14 cellular contexts compared by ENCODE assay signal in the genomic region with DNA sequence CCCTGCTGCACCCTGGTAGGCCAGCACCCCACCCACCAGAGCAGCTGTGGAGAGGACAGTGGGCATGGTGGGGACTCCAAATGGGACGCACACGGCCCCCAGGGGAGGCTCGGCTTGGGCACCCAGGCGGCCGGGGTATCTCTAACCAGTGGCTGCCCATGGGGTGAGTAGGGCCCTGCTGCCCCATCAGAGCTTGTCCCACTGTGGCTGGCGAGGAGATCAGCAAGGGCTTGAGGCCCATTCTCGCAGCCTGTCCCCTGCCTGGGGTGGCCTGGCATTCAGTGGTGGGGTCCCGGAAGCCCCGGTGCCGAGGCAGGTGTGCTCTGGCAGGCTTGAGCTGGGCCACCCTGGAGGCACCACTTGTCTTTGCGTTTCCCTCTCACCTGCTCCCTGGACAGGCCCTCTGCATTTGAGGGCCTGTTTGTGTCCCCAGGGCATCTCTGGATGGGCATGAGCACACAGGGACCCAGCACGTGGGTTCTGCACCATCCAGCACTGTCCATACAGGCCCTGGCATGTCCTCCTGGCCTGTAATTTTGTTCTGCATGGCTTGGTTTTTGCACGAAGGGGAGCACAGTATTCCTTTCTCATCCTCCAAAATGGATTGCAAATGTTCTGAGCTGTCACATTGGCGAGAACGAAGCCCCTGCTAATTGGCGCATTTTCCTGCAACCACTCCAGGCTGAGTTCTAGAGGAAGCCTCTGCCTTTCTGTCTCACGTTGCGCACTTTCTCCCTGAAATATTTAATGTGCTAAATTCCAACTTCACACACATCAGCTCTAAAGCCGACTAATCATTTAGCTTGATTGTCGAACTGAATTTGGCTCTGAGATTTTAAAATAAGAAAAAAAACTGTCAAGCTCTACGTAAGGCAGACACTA. TPM values are rescaled to one million over a fixed set of nuclear protein-coding genes. Genes with fewer than 3 reads are reported as not detected.
DNase-seq lines count a peak whose midpoint lies in the region; ATAC-seq and TF ChIP-seq lines count a peak whose summit lies in the region.
"Had no signal": no experiment of that assay in that cellular context is flagged by ENCODE, and none has a peak within 500 bp of the region (broad histone marks: within the 10 kb centered on the region; RNA-seq: fewer than 3 reads in every experiment).

No MANE protein-coding gene starts in this region.

- no peak overlapping the region for H4K91ac ChIP-seq in IMR-90 (ENCODE audit: insufficient read depth, low read depth, low read length)

- intact Hi-C loops in IMR-90 (cut with micrococcal nuclease) (no loop called here), OCI-LY7 (cut with micrococcal nuclease; ENCODE audit: unreplicated experiment) (loop anchor here (10.0 kb wide), 1 partner anchor 259 kb away; no protein-coding TSS in a partner anchor)

- H3K4me3 ChIP-seq in IMR-90 (ENCODE audit: insufficient read depth, low read depth, low read length) (no peak overlapping the region), OCI-LY7 (ENCODE audit: low read depth, low read length, poor library complexity, severe bottlenecking) (no peak overlapping the region), stomach smooth muscle (ENCODE audit: low read length in 2 of 2) (no peak overlapping the region)
- H3K4me3 ChIP-seq: cardiac muscle cell, gastroesophageal sphincter, GM23248 had no signal

- no peak overlapping the region for H4K5ac ChIP-seq in IMR-90 (ENCODE audit: low read depth, low read length)

- H3K79me2 ChIP-seq in OCI-LY7 (ENCODE audit: insufficient read depth, low read depth, low read length), result no peaks in the 10 kb centered on the region

- H2BK5ac ChIP-seq in IMR-90 (ENCODE audit: low read depth, low read length, poor library complexity, severe bottlenecking), result no peak overlapping the region

- no peak overlapping the region for H4K8ac ChIP-seq in IMR-90 (ENCODE audit: low read depth in 2 of 2, low read length in 2 of 2)

- H3K18ac ChIP-seq in IMR-90 (ENCODE audit: low read depth, low read length), result no peak overlapping the region

- H3K9me3 ChIP-seq in IMR-90 (ENCODE audit: control insufficient read depth, insufficient read depth, low read length), result no peaks in the 10 kb centered on the region
- H3K9me3 ChIP-seq in OCI-LY7 (ENCODE audit: low read length), result no peaks in the 10 kb centered on the region
- H3K9me3 ChIP-seq in stomach smooth muscle (ENCODE audit: control insufficient read depth in 2 of 2, low read length in 2 of 2), result no peaks in the 10 kb centered on the region
- H3K9me3 ChIP-seq: gastroesophageal sphincter, neutrophil had no signal

- H3K4me2 ChIP-seq in IMR-90 (ENCODE audit: low read depth, low read length) (no peak overlapping the region), OCI-LY7 (ENCODE audit: low read length) (no peak overlapping the region)

- no peak overlapping the region for H3K9ac ChIP-seq in IMR-90 (ENCODE audit: low read depth, low read length)
- H3K9ac ChIP-seq in stomach smooth muscle (ENCODE audit: low read length in 2 of 2), result no peak overlapping the region
- H3K9ac ChIP-seq: GM23248 had no signal

- H2AK5ac ChIP-seq in IMR-90 (ENCODE audit: low read depth, low read length), result no peak overlapping the region

- peaks cover 8% of the 10 kb centered on the region for H3K4me1 ChIP-seq in IMR-90 (ENCODE audit: control insufficient read depth, insufficient read depth, low read length)
- H3K4me1 ChIP-seq in OCI-LY7 (ENCODE audit: insufficient read depth, low read length, poor library complexity, severe bottlenecking), result peaks cover 50% of the 10 kb centered on the region
- H3K4me1 ChIP-seq in stomach smooth muscle (ENCODE audit: control insufficient read depth, insufficient read depth, low read length), result peaks cover 46% of the 10 kb centered on the region

- H2AFZ ChIP-seq in IMR-90 (replicated peaks; ENCODE audit: low read length, poor library complexity) (peak overlapping the region; percentile 7), OCI-LY7 (ENCODE audit: low read length) (no peak overlapping the region; the same call in 1 of the 2 replicates)
- H2AFZ ChIP-seq: GM23248 had no signal

- POLR2A ChIA-PET in IMR-90 (lab: Charles Lee; ENCODE audit: unreplicated experiment) (no interaction called here), OCI-LY7 (lab: Charles Lee) (interaction anchor here (1.3 to 1.7 kb wide), 2 partner anchors 9 to 19 kb away, joined by 3 to 6 read pairs; no protein-coding TSS in a partner anchor)

- H3K27ac ChIP-seq in IMR-90 (ENCODE audit: insufficient read depth, low read length), result no peak overlapping the region
- H3K27ac ChIP-seq in OCI-LY7 (ENCODE audit: low read depth, low read length, poor library complexity, severe bottlenecking), result peak overlapping the region; percentile 91
- H3K27ac ChIP-seq in stomach smooth muscle (ENCODE audit: low read length), result peak overlapping the region; percentile 6
- H3K27ac ChIP-seq: cardiac muscle cell, GM23248 had no signal

- H3K9me1 ChIP-seq in IMR-90 (ENCODE audit: insufficient read depth, low read length), result peaks cover 6% of the 10 kb centered on the region

- H3K23ac ChIP-seq in IMR-90 (ENCODE audit: low read depth, low read length), result no peak overlapping the region

- H3K27me3 Mint-ChIP-seq in glutamatergic neuron (ENCODE audit: unreplicated experiment), result peaks cover 24% of the 10 kb centered on the region

- H3K4me3 Mint-ChIP-seq in glutamatergic neuron (ENCODE audit: unreplicated experiment), result peak overlapping the region; percentile 20

- peaks cover 0 to 5% of the 10 kb centered on the region in 2 experiments; a peak in 1 of 4 replicates for H3K79me1 ChIP-seq in IMR-90 (ENCODE audit: low read depth in 1 of 2, low read length in 2 of 2)

- H3K4me1 Mint-ChIP-seq in glutamatergic neuron (ENCODE audit: low read depth, unreplicated experiment), result peaks cover 36% of the 10 kb centered on the region

- DNase-seq in IMR-90 (no peak), OCI-LY7 (ENCODE audit: low spot score) (no peak), glutamatergic neuron (no peak), NCI-H526 treated with DMSO at 0.1 percent for 48 hours (lab: John Stamatoyannopoulos, UW) (no peak), G401 (ENCODE audit: low spot score) (no peak)
- DNase-seq: activated CD4-positive, alpha-beta T cell treated with anti-CD3 and anti-CD28 coated beads for 4 hours; GM23248 had no signal

- H3K36me3 ChIP-seq in IMR-90 (ENCODE audit: control insufficient read depth, insufficient read depth, low read length), result no peaks in the 10 kb centered on the region
- H3K36me3 ChIP-seq in OCI-LY7 (ENCODE audit: insufficient read depth, low read length), result no peaks in the 10 kb centered on the region
- H3K36me3 ChIP-seq in stomach smooth muscle (ENCODE audit: control insufficient read depth in 2 of 2, insufficient read depth in 2 of 2, low read length in 2 of 2), result peaks cover 3 to 12% of the 10 kb centered on the region in 2 donors
- H3K36me3 ChIP-seq: cardiac muscle cell, neutrophil had no signal

- no peaks in the 10 kb centered on the region for H3K9me2 ChIP-seq in OCI-LY7 (ENCODE audit: insufficient read depth, low read length)

- no TSS peak for BruUV-seq in IMR-90 (replicated peaks; lab: Mats Ljungman, UMichigan)
- BruUV-seq in OCI-LY7 (replicated peaks; lab: Mats Ljungman, UMichigan), result no TSS peak

- dilution Hi-C loops in IMR-90 (cut with HindIII; ENCODE audit: low sequenced_read_pairs, unreplicated experiment), result no loop called here

- in situ Hi-C loops in IMR-90 (cut with MboI; ENCODE audit: low sequenced_read_pairs) (no loop called here), G401 (cut with HindIII; ENCODE audit: low sequenced_read_pairs) (no loop called here)

- TF ChIP-seq RAD21 in IMR-90 (IDR thresholded peaks at IDR 0.05; ENCODE audit: low read length), result no peak

- WGBS in IMR-90 (ENCODE audit: extremely low coverage in 2 of 2, insufficient read length in 1 of 2), 2 experiments, result 89% methylated on average over 11 of the region's 21 CpGs; no CpG with 5 or more reads in 1 of the 2 experiments

- ATAC-seq in IMR-90 (ENCODE audit: low read depth) (no peak), GM21390 (IDR thresholded peaks at IDR 0.05; ENCODE audit: unreplicated experiment) (no peak)
- ATAC-seq: activated naive CD4-positive, alpha-beta T cell treated with anti-CD3 and anti-CD28 coated beads, Interleukin-2, amount 50 U/mL, for 72 hours; gastroesophageal sphincter; right cardiac atrium had no signal

- H3K27ac Mint-ChIP-seq in glutamatergic neuron (ENCODE audit: unreplicated experiment), result peak overlapping the region; percentile 100
- H3K27ac Mint-ChIP-seq: activated naive CD4-positive, alpha-beta T cell treated with anti-CD3 and anti-CD28 coated beads, Interleukin-2, amount 50 U/mL, for 72 hours had no signal

- H3K9me3 Mint-ChIP-seq in glutamatergic neuron (ENCODE audit: unreplicated experiment), result peaks cover 29% of the 10 kb centered on the region
- H3K9me3 Mint-ChIP-seq: activated naive CD4-positive, alpha-beta T cell treated with anti-CD3 and anti-CD28 coated beads, Interleukin-2, amount 50 U/mL, for 72 hours had no signal

- no peak overlapping the region for H3K14ac ChIP-seq in IMR-90 (replicated peaks; ENCODE audit: low read depth, low read length)

- H2AK9ac ChIP-seq in IMR-90 (replicated peaks; ENCODE audit: low read depth, low read length, poor library complexity), result peak overlapping the region; percentile 56

- H2BK15ac ChIP-seq in IMR-90 (ENCODE audit: low read depth, low read length), result no peak overlapping the region

- CTCF ChIA-PET in IMR-90 (lab: Yijun Ruan, JAX) (no interaction called here), OCI-LY7 (lab: Charles Lee; ENCODE audit: unreplicated experiment) (interaction anchor here (0.5 to 0.7 kb wide), 3 partner anchors 19 to 564 kb away, joined by 3 to 4 read pairs (median 4); no protein-coding TSS in a partner anchor)

- H3K27me3 ChIP-seq in IMR-90 (ENCODE audit: control insufficient read depth, insufficient read depth, low read length) (no peaks in the 10 kb centered on the region), stomach smooth muscle (ENCODE audit: control insufficient read depth in 1 of 2, insufficient read depth in 2 of 2, low read length in 2 of 2) (no peaks in the 10 kb centered on the region)
- H3K27me3 ChIP-seq: cardiac muscle cell, gastroesophageal sphincter, neutrophil had no signal

- H4K20me1 ChIP-seq in IMR-90 (ENCODE audit: insufficient read depth, low read length) (no peaks in the 10 kb centered on the region), OCI-LY7 (ENCODE audit: insufficient read depth, low read length) (no peaks in the 10 kb centered on the region)

- TF ChIP-seq POLR2A in IMR-90 (IDR thresholded peaks at IDR 0.05; ENCODE audit: low read depth, low read length), result no peak

- TF ChIP-seq CTCF in IMR-90 (conservative IDR thresholded peaks at IDR 0.05; ENCODE audit: low read depth, low read length) (no peak), OCI-LY7 (conservative IDR thresholded peaks at IDR 0.05; ENCODE audit: low read length) (no peak), glutamatergic neuron (IDR thresholded peaks at IDR 0.05; ENCODE audit: partially characterized antibody, unreplicated experiment) (no peak)

- no peak overlapping the region for H3K56ac ChIP-seq in IMR-90 (ENCODE audit: extremely low read depth, insufficient read depth, low read length)

- no peak overlapping the region for H3K4ac ChIP-seq in IMR-90 (ENCODE audit: low read depth, low read length)

- no peak overlapping the region for H2BK20ac ChIP-seq in IMR-90 (ENCODE audit: low read depth, low read length)

- peaks cover 4% of the 10 kb centered on the region for H3K36me3 Mint-ChIP-seq in glutamatergic neuron (ENCODE audit: unreplicated experiment)
- H3K36me3 Mint-ChIP-seq: activated naive CD4-positive, alpha-beta T cell treated with anti-CD3 and anti-CD28 coated beads, Interleukin-2, amount 50 U/mL, for 72 hours had no signal

- H2BK120ac ChIP-seq in IMR-90 (ENCODE audit: low read depth, low read length), result no peak overlapping the region

RNA-seq across cellular contexts. Expression of gene PWWP2B, which starts 27.2 kb away (rescaled TPM):
- total RNA-seq in IMR-90 (2012; rRNA removed) (1.9 and 2.2 TPM in 2 replicates), OCI-LY7 (2022) (9.4 and 10.6 TPM in 2 replicates), glutamatergic neuron (ENCODE audit: unreplicated experiment) (49.4 TPM)
- polyA plus RNA-seq in IMR-90 (2012; rRNA removed), result 1.7 and 2.1 TPM in 2 replicates
- polyA plus RNA-seq in IMR-90 (2012; cell fraction: cytosol; rRNA removed), result 2.2 and 3.6 TPM in 2 replicates
- polyA plus RNA-seq in IMR-90 (2012; cell fraction: nucleus; rRNA removed; ENCODE audit: low replicate concordance), result 1.8 and 4.6 TPM in 2 replicates
- 4.6 and 5.9 TPM in 2 replicates for total RNA-seq in OCI-LY7 (2014; rRNA removed; shearing (Covaris generic))
- total RNA-seq in G401 (2014; rRNA removed; shearing (Covaris generic)), result 24.5 and 27.6 TPM in 2 replicates
